ENCODE assay signal across 8 cellular contexts in the genomic region with DNA sequence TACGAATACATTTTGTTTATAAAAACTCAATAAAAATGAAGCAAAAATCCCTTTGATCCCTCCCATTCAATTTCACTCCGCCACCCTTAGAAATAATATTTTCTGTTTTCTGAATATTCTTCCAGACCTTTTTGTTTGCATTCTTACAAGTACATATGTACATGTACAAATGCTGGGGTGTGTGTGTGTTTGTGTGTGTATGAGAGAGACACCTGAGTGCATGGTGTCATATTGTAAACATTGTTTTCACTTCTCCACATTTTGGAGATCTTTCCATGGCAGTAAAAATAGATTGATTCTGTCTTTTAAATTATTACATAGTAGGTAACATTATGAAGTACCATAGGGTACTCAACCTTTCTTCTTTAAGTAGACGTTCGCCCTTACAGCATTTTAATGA. TPM values are rescaled to one million over a fixed set of nuclear protein-coding genes. Genes with fewer than 3 reads are reported as not detected.
DNase-seq lines count a peak whose midpoint lies in the region; ATAC-seq, FAIRE-seq and TF ChIP-seq lines count a peak whose summit lies in the region.

No MANE protein-coding gene starts in this region.

- H3K27me3 ChIP-seq in AG04450 (ENCODE audit: control insufficient read depth, insufficient read depth, low read length), result no peaks in the 10 kb centered on the region
- H3K27me3 ChIP-seq in mucosa of rectum (ENCODE audit: control insufficient read depth in 2 of 2, insufficient read depth in 2 of 2, low read length in 2 of 2), result no peaks in the 10 kb centered on the region

- in situ Hi-C loops in astrocyte of the spinal cord (cut with HindIII; ENCODE audit: low sequenced_read_pairs), result loop anchor here (25.0 kb wide), 1 partner anchor 226 kb away; the partner anchor contains the start of gene MPZL1

- DNase-seq in AG04450 (ENCODE audit: low read depth, low spot score) (no peak), HT-29 (ENCODE audit: low spot score) (peak; percentile 23), astrocyte of the spinal cord (ENCODE audit: low read depth, low spot score) (no peak), KG1 (lab: John Stamatoyannopoulos, UW) (no peak), H54 (ENCODE audit: insufficient read length, low spot score) (no peak)
- DNase-seq in activated CD4-positive, alpha-beta T cell treated with anti-CD3 and anti-CD28 coated beads, Interleukin-2, amount 50 U/mL, for 48 hours, result no peak

- TF ChIP-seq CTCF in AG04450 (IDR thresholded peaks at IDR 0.05; ENCODE audit: low read depth, low read length), result no peak
- TF ChIP-seq CTCF in astrocyte of the spinal cord (IDR thresholded peaks at IDR 0.05; ENCODE audit: low read depth, low read length), result no peak

- peak overlapping the region; percentile 90 to 98 for H3K9ac ChIP-seq in mucosa of rectum (ENCODE audit: low read depth in 1 of 2, low read length in 2 of 2)

- H3K27ac ChIP-seq in AG04450 (ENCODE audit: low read depth, low read length) (no peak overlapping the region), mucosa of rectum (ENCODE audit: low read depth in 2 of 2, low read length in 2 of 2) (peak overlapping the region in 1 of 2 donors; percentile 100)

- TF ChIP-seq POLR2A in H54 (IDR thresholded peaks at IDR 0.05; ENCODE audit: low read depth, low read length), result no peak

- FAIRE-seq in H54 (lab: Jason Lieb, UNC), result no peak

- peak overlapping the region; percentile 93 for H3K4me3 ChIP-seq in AG04450 (ENCODE audit: low read depth, low read length)
- peak overlapping the region; percentile 94 for H3K4me3 ChIP-seq in astrocyte of the spinal cord (ENCODE audit: low read depth, low read length)
- H3K4me3 ChIP-seq in mucosa of rectum (ENCODE audit: low read length in 2 of 2), result peak overlapping the region; percentile 72 to 100

- ATAC-seq in HG03025 (IDR thresholded peaks at IDR 0.05; ENCODE audit: low FRiP score, unreplicated experiment), result no peak

- peaks cover 0 to 2% of the 10 kb centered on the region in 2 donors for H3K36me3 ChIP-seq in mucosa of rectum (ENCODE audit: control insufficient read depth in 2 of 2, insufficient read depth in 2 of 2, low read length in 2 of 2)

- POLR2A ChIA-PET in AG04450 (lab: Yijun Ruan, JAX), result interaction anchor here (0.6 to 3.2 kb wide), 2 partner anchors 10 to 141 kb away, joined by 5 to 31 read pairs; no protein-coding TSS in a partner anchor

- H3K4me1 ChIP-seq in mucosa of rectum (ENCODE audit: control insufficient read depth in 2 of 2, insufficient read depth in 2 of 2, low read length in 2 of 2), result peaks cover 7 to 17% of the 10 kb centered on the region in 2 donors

- H3K9me3 ChIP-seq in AG04450 (ENCODE audit: control insufficient read depth, insufficient read depth, low read length) (no peaks in the 10 kb centered on the region; the same call in 1 of the 2 replicates), mucosa of rectum (ENCODE audit: control insufficient read depth in 2 of 2, low read length in 2 of 2) (no peaks in the 10 kb centered on the region)

- CTCF ChIA-PET in AG04450 (lab: Charles Lee), result interaction anchor here (1.0 to 2.3 kb wide), 3 partner anchors 33 to 223 kb away, joined by 3 to 6 read pairs (median 3); no protein-coding TSS in a partner anchor

RNA-seq across cellular contexts. Expression of gene MPC2, which starts 1.2 kb away (rescaled TPM):
- polyA plus RNA-seq in AG04450 (2011; rRNA removed), result 50.0 and 70.0 TPM in 2 replicates
- 9.6 and 11.8 TPM in 2 replicates for polyA minus RNA-seq in AG04450 (2011; rRNA and poly(A)+ RNA removed)
- 52.3 and 57.7 TPM in 2 replicates for total RNA-seq in HT-29 (2014; rRNA removed; shearing (Covaris generic))

RNA-seq across cellular contexts. Expression of gene DCAF6, which starts 1.6 kb away (rescaled TPM):
- polyA plus RNA-seq in AG04450 (2011; rRNA removed), result 102 and 137 TPM in 2 replicates
- polyA minus RNA-seq in AG04450 (2011; rRNA and poly(A)+ RNA removed), result 54.1 and 89.0 TPM in 2 replicates
- 20.4 and 23.2 TPM in 2 replicates for total RNA-seq in HT-29 (2014; rRNA removed; shearing (Covaris generic))

RNA-seq across cellular contexts. Expression of gene ADCY10, which starts 24.1 kb away (rescaled TPM):
- 0.01 and 0.11 TPM in 2 replicates for polyA plus RNA-seq in AG04450 (2011; rRNA removed)
- polyA minus RNA-seq in AG04450 (2011; rRNA and poly(A)+ RNA removed), result 0.04 TPM in 1 of 2 replicates, not detected in the other
- not detected in 2 replicates for total RNA-seq in HT-29 (2014; rRNA removed; shearing (Covaris generic))
